In genomic region chr12:63154560-63154959, GRCh38 we compare ENCODE assay signal across 2 cellular contexts.
TF ChIP-seq lines count a peak whose summit lies in the region.

No MANE protein-coding gene starts in this region.

TF ChIP-seq in HepG2, 621 proteins besides CTCF, POLR2A, EP300 and RAD21:
- 0 out of 2 replicates have a peak, but pooled peaks have one; percentile 57 for TF ChIP-seq ZNF850 (CRISPR knock-in tag; conservative IDR thresholded peaks at IDR 0.05)
- no peak for TF ChIP-seq AHR (CRISPR knock-in tag; IDR thresholded peaks at IDR 0.05)

TF ChIP-seq in K562, 482 proteins besides CTCF, POLR2A, EP300 and RAD21:
- TF ChIP-seq BACH1 (tag; IDR thresholded peaks at IDR 0.05) (no peak), ZNF282 (CRISPR knock-in tag; IDR thresholded peaks at IDR 0.05) (no peak), RBM25 (IDR thresholded peaks at IDR 0.05; ENCODE audit: low read depth, low read length, severe bottlenecking) (peak; percentile 18), HLTF (IDR thresholded peaks at IDR 0.05) (peak; percentile 90)
